In genomic region chrX:71650333-71650969, GRCh38 we compare ENCODE assay signal across 10 cellular contexts. TPM values are rescaled to one million over a fixed set of nuclear protein-coding genes. Genes with fewer than 3 reads are reported as not detected.
DNase-seq lines count a peak whose midpoint lies in the region; ATAC-seq and TF ChIP-seq lines count a peak whose summit lies in the region.
"Had no signal": no experiment of that assay in that cellular context is flagged by ENCODE, and none has a peak within 500 bp of the region (broad histone marks: within the 10 kb centered on the region; RNA-seq: fewer than 3 reads in every experiment).

No MANE protein-coding gene starts in this region.

- H3K27ac Mint-ChIP-seq in effector memory CD8-positive, alpha-beta T cell: no peak overlapping the region
- H3K27ac Mint-ChIP-seq in osteocyte (ENCODE audit: unreplicated experiment) (no peak overlapping the region), glutamatergic neuron (ENCODE audit: unreplicated experiment) (no peak overlapping the region)
- H3K27ac Mint-ChIP-seq: brain had no signal

- H3K27ac ChIP-seq in MM.1S (ENCODE audit: low read length) (no peak overlapping the region), A673 (ENCODE audit: low read depth, low read length, poor library complexity, severe bottlenecking) (no peak overlapping the region)

- H3K9me3 ChIP-seq in MM.1S (replicated peaks; ENCODE audit: insufficient read depth, low read length) (no peaks in the 10 kb centered on the region), A673 (ENCODE audit: low read depth, low read length, poor library complexity, severe bottlenecking) (no peaks in the 10 kb centered on the region)

- no peaks in the 10 kb centered on the region for H3K9me2 ChIP-seq in MM.1S (replicated peaks; ENCODE audit: insufficient read depth, low read length)

- ATAC-seq in GM21390 (IDR thresholded peaks at IDR 0.05; ENCODE audit: unreplicated experiment): peak; percentile 84
- peak; percentile 92 for ATAC-seq in effector memory CD8-positive, alpha-beta T cell (replicated peaks)

- DNase-seq in GM13977 (ENCODE audit: low spot score) (no peak), MM.1S (peak; percentile 58), A673 (ENCODE audit: low spot score) (no peak), osteocyte (ENCODE audit: extremely low spot score, unreplicated experiment) (no peak), glutamatergic neuron (no peak), LoVo (ENCODE audit: low spot score) (no peak)
- peak; percentile 5 to 39 (median 23) for DNase-seq in effector memory CD8-positive, alpha-beta T cell

- H3K4me3 ChIP-seq in MM.1S (ENCODE audit: low read length): no peak overlapping the region
- H3K4me3 ChIP-seq in A673 (ENCODE audit: low read depth, low read length, poor library complexity, severe bottlenecking): no peak overlapping the region

- TF ChIP-seq CTCF in GM13977 (IDR thresholded peaks at IDR 0.05; ENCODE audit: extremely low read depth, insufficient read depth, missing control alignments) (peak; percentile 49), MM.1S (IDR thresholded peaks at IDR 0.05; ENCODE audit: low read length) (peak; percentile 53), A673 (conservative IDR thresholded peaks at IDR 0.05; ENCODE audit: low read depth, low read length) (no peak), osteocyte (IDR thresholded peaks at IDR 0.05) (no peak), glutamatergic neuron (IDR thresholded peaks at IDR 0.05; ENCODE audit: partially characterized antibody, unreplicated experiment) (no peak)

- H3K4me3 Mint-ChIP-seq in effector memory CD8-positive, alpha-beta T cell: no peak overlapping the region
- H3K4me3 Mint-ChIP-seq in osteocyte (ENCODE audit: unreplicated experiment) (no peak overlapping the region), glutamatergic neuron (ENCODE audit: unreplicated experiment) (no peak overlapping the region)
- H3K4me3 Mint-ChIP-seq: brain had no signal

- no peak overlapping the region; the same call in 1 of the 2 replicates for H2AFZ ChIP-seq in MM.1S (ENCODE audit: low read length)

- CTCF ChIA-PET in A673 (lab: Charles Lee): no interaction called here

- H3K4me1 ChIP-seq in MM.1S (ENCODE audit: low read length) (peaks cover 4% of the 10 kb centered on the region), A673 (ENCODE audit: insufficient read depth, low read length, poor library complexity, severe bottlenecking) (no peaks in the 10 kb centered on the region)

- no peaks in the 10 kb centered on the region for H3K9me3 Mint-ChIP-seq in effector memory CD8-positive, alpha-beta T cell
- H3K9me3 Mint-ChIP-seq in osteocyte (ENCODE audit: unreplicated experiment) (no peaks in the 10 kb centered on the region), glutamatergic neuron (ENCODE audit: unreplicated experiment) (peaks cover 2% of the 10 kb centered on the region)

- POLR2A ChIA-PET in A673 (lab: Charles Lee; ENCODE audit: low non-redundant PET): no interaction called here

- no peak overlapping the region for H3K9ac ChIP-seq in MM.1S (ENCODE audit: low read length)

- H3K27me3 Mint-ChIP-seq in effector memory CD8-positive, alpha-beta T cell: no peaks in the 10 kb centered on the region
- H3K27me3 Mint-ChIP-seq in osteocyte (ENCODE audit: unreplicated experiment) (no peaks in the 10 kb centered on the region), glutamatergic neuron (ENCODE audit: unreplicated experiment) (no peaks in the 10 kb centered on the region)

- H3F3A ChIP-seq in MM.1S (ENCODE audit: insufficient read depth, low read length): no peaks in the 10 kb centered on the region

- BruUV-seq in A673 (replicated peaks; lab: Mats Ljungman, UMichigan): no TSS peak

- no peak overlapping the region for H3K4me2 ChIP-seq in MM.1S (ENCODE audit: low read depth, low read length)

- H3K4me1 Mint-ChIP-seq in effector memory CD8-positive, alpha-beta T cell (ENCODE audit: low read depth in 2 of 2): peaks cover 0 to 5% of the 10 kb centered on the region in 2 donors
- H3K4me1 Mint-ChIP-seq in osteocyte (ENCODE audit: unreplicated experiment) (no peaks in the 10 kb centered on the region), glutamatergic neuron (ENCODE audit: low read depth, unreplicated experiment) (no peaks in the 10 kb centered on the region)
- H3K4me1 Mint-ChIP-seq: brain had no signal

- H3K36me3 ChIP-seq in MM.1S (replicated peaks; ENCODE audit: insufficient read depth, low read length) (no peaks in the 10 kb centered on the region), A673 (ENCODE audit: insufficient read depth, low read length, poor library complexity, severe bottlenecking) (no peaks in the 10 kb centered on the region)

- no peaks in the 10 kb centered on the region for H3K27me3 ChIP-seq in MM.1S (replicated peaks; ENCODE audit: insufficient read depth, low read length)
- H3K27me3 ChIP-seq in A673 (replicated peaks; ENCODE audit: insufficient read depth, low read depth, low read length, poor library complexity): no peaks in the 10 kb centered on the region

- H3K79me2 ChIP-seq in MM.1S (ENCODE audit: low read length): no peaks in the 10 kb centered on the region

- H4K20me1 ChIP-seq in MM.1S (ENCODE audit: insufficient read depth, low read length): no peaks in the 10 kb centered on the region

- intact Hi-C loops in A673 (cut with micrococcal nuclease; ENCODE audit: unreplicated experiment): loop anchor here (5.0 kb wide), 1 partner anchor 233 kb away; no protein-coding TSS in a partner anchor

- no peaks in the 10 kb centered on the region for H3K36me3 Mint-ChIP-seq in effector memory CD8-positive, alpha-beta T cell (ENCODE audit: insufficient read depth)
- H3K36me3 Mint-ChIP-seq in osteocyte (ENCODE audit: unreplicated experiment) (no peaks in the 10 kb centered on the region), glutamatergic neuron (ENCODE audit: unreplicated experiment) (no peaks in the 10 kb centered on the region)
- H3K36me3 Mint-ChIP-seq: brain had no signal

- in situ Hi-C loops in GM13977 (cut with MboI; ENCODE audit: low pct_unique_long_range_greater_than_20kb, low sequenced_read_pairs, unreplicated experiment): no loop called here

RNA-seq across cellular contexts. Expression of gene CXCR3, which starts 32.1 kb away (rescaled TPM):
- total RNA-seq in A673 (2021) (not detected in 2 replicates), osteocyte (not detected in 2 replicates), glutamatergic neuron (ENCODE audit: unreplicated experiment) (not detected)
- total RNA-seq: skeletal muscle tissue had no signal

Comparison
In these comparisons a context has a peak if more than half of its experiments do, and no peak if none do; other contexts are left out.
1. DNase-seq: peak in MM.1S (single experiment) and effector memory CD8-positive, alpha-beta T cell (3 of 3); none in GM13977 (single experiment), A673 (single experiment), osteocyte (single experiment), glutamatergic neuron (single experiment) and LoVo (single experiment).
2. CTCF ChIP-seq: peak in GM13977 (single experiment) and MM.1S (single experiment); none in A673 (single experiment), osteocyte (single experiment) and glutamatergic neuron (single experiment).